ENCODE assay signal across 11 cellular contexts in genomic region chr20:16491277-16491912, GRCh38.
DNase-seq lines count a peak whose midpoint lies in the region; ATAC-seq and TF ChIP-seq lines count a peak whose summit lies in the region.
"Had no signal": no experiment of that assay in that cellular context is flagged by ENCODE, and none has a peak within 500 bp of the region (broad histone marks: within the 10 kb centered on the region; RNA-seq: fewer than 3 reads in every experiment).

No MANE protein-coding gene starts in this region.

- H3K36me3 ChIP-seq in GM06990 (ENCODE audit: control insufficient read depth, insufficient read depth, low read length) (no peaks in the 10 kb centered on the region), mucosa of descending colon (ENCODE audit: low read depth) (no peaks in the 10 kb centered on the region)

- ATAC-seq in GM21619 (IDR thresholded peaks at IDR 0.05; ENCODE audit: unreplicated experiment) (peak; percentile 70), mucosa of descending colon (peak; percentile 83)

- no peaks in the 10 kb centered on the region for H3K9me3 ChIP-seq in mucosa of descending colon
- H3K9me3 ChIP-seq: tibial artery had no signal

- H3K4me1 ChIP-seq in mucosa of descending colon (ENCODE audit: low read depth), result no peaks in the 10 kb centered on the region
- H3K4me1 ChIP-seq: tibial artery had no signal

- intact Hi-C loops in mucosa of descending colon (cut with DNase I, micrococcal nuclease), result no loop called here

- DNase-seq in GM06990 (ENCODE audit: extremely low read depth, insufficient read length) (peak; percentile 7), NOMO-1 (lab: John Stamatoyannopoulos, UW; ENCODE audit: unreplicated experiment in 2 of 2) (peak; percentile 4 to 17), mucosa of descending colon (no peak), H4 (ENCODE audit: low spot score) (no peak), NCI-H187 treated with DMSO at 0.1 percent for 48 hours (lab: John Stamatoyannopoulos, UW) (no peak), RKO (ENCODE audit: low spot score) (no peak)
- DNase-seq in activated naive CD4-positive, alpha-beta T cell treated with anti-CD3 and anti-CD28 coated beads, Interleukin-2, amount 50 U/mL, for 16 hours, result no peak
- DNase-seq: activated effector memory CD4-positive, alpha-beta T cell treated with Interleukin-2 at 50 U/mL for 16 hours; Calu3 had no signal

- H3K27me3 ChIP-seq in GM06990 (replicated peaks; ENCODE audit: control insufficient read depth, insufficient read depth, low read length), result no peaks in the 10 kb centered on the region
- H3K27me3 ChIP-seq: tibial artery had no signal

- H3K4me3 ChIP-seq in GM06990 (replicated peaks; ENCODE audit: low read depth, low read length), result no peak overlapping the region
- no peak overlapping the region for H3K4me3 ChIP-seq in mucosa of descending colon
- H3K4me3 ChIP-seq: tibial artery had no signal

- no peak for TF ChIP-seq CTCF in GM06990 (IDR thresholded peaks at IDR 0.05; ENCODE audit: insufficient read depth, low read length, poor library complexity, severe bottlenecking)
- no peak for TF ChIP-seq CTCF in mucosa of descending colon (IDR thresholded peaks at IDR 0.05)

Comparison
In these comparisons a context has a peak if more than half of its experiments do, and no peak if none do; other contexts are left out.
1. DNase-seq: peak in GM06990 (single experiment) and NOMO-1 (2 of 2); none in mucosa of descending colon (0 of 3), H4 (single experiment), NCI-H187 treated with DMSO at 0.1 percent for 48 hours (single experiment), activated naive CD4-positive, alpha-beta T cell treated with anti-CD3 and anti-CD28 coated beads, Interleukin-2, amount 50 U/mL, for 16 hours (single experiment) and RKO (single experiment).